8 cellular contexts compared by ENCODE assay signal in genomic region chr12:75481774-75482173, GRCh38. TPM values are rescaled to one million over a fixed set of nuclear protein-coding genes. Genes with fewer than 3 reads are reported as not detected.
DNase-seq lines count a peak whose midpoint lies in the region; ATAC-seq and TF ChIP-seq lines count a peak whose summit lies in the region.

No MANE protein-coding gene starts in this region.

- H3K27ac ChIP-seq in gastroesophageal sphincter (peak overlapping the region in 2 of 4 donors; percentile 81 to 84), thoracic aorta (peak overlapping the region; percentile 88 to 89)

- H3K4me1 ChIP-seq in gastroesophageal sphincter: peaks cover 0 to 38% (median 3%) of the 10 kb centered on the region in 3 donors
- H3K4me1 ChIP-seq in thoracic aorta (ENCODE audit: control insufficient read depth in 1 of 2, low read depth in 2 of 2): peaks cover 32 to 52% of the 10 kb centered on the region in 2 donors
- peaks cover 6% of the 10 kb centered on the region for H3K4me1 ChIP-seq in HAP-1

- 35 to 76% methylated on average over 4 of the region's 4 CpGs for WGBS in gastroesophageal sphincter (ENCODE audit: low coverage in 1 of 2), 2 donors

- H3K9me3 ChIP-seq in gastroesophageal sphincter (no peaks in the 10 kb centered on the region), thoracic aorta (no peaks in the 10 kb centered on the region), HAP-1 (no peaks in the 10 kb centered on the region)

- no peak for TF ChIP-seq CTCF in gastroesophageal sphincter (IDR thresholded peaks at IDR 0.05)
- no peak for TF ChIP-seq CTCF in thoracic aorta (IDR thresholded peaks at IDR 0.05)

- H3K27me3 ChIP-seq in gastroesophageal sphincter (no peaks in the 10 kb centered on the region), thoracic aorta (replicated peaks; ENCODE audit: insufficient read depth) (no peaks in the 10 kb centered on the region), HAP-1 (ENCODE audit: low read depth) (no peaks in the 10 kb centered on the region)

- H3K36me3 Mint-ChIP-seq in activated CD4-positive, alpha-beta T cell treated with anti-CD3 and anti-CD28 coated beads, Interleukin-2, amount 10 ng/mL, durations not matched to agents 7 days and 5 days (ENCODE audit: low read depth): peaks cover 23% of the 10 kb centered on the region
- peaks cover 20% of the 10 kb centered on the region for H3K36me3 Mint-ChIP-seq in T-helper 2 cell treated with Interferon-gamma antibody and Interleukin-4, amounts not matched to agents 5 μg/mL and 100 μg/mL, for 36 hours (ENCODE audit: low read depth)

- H3K4me3 ChIP-seq in gastroesophageal sphincter (peak overlapping the region; percentile 53 to 96), thoracic aorta (peak overlapping the region; percentile 77), HAP-1 (no peak overlapping the region)

- H3K4me1 Mint-ChIP-seq in activated CD4-positive, alpha-beta T cell treated with anti-CD3 and anti-CD28 coated beads, Interleukin-2, amount 10 ng/mL, durations not matched to agents 7 days and 5 days: peaks cover 74% of the 10 kb centered on the region
- H3K4me1 Mint-ChIP-seq in T-helper 2 cell treated with Interferon-gamma antibody and Interleukin-4, amounts not matched to agents 5 μg/mL and 100 μg/mL, for 36 hours (ENCODE audit: low read depth): peaks cover 62% of the 10 kb centered on the region

- in situ Hi-C loops in HAP-1 (cut with MboI; ENCODE audit: low sequenced_read_pairs): loop anchor here (25.0 kb wide), 1 partner anchor 981 kb away; no protein-coding TSS in a partner anchor

- TF ChIP-seq EP300 in gastroesophageal sphincter (IDR thresholded peaks at IDR 0.05): no peak

- no peaks in the 10 kb centered on the region for H3K9me3 Mint-ChIP-seq in activated CD4-positive, alpha-beta T cell treated with anti-CD3 and anti-CD28 coated beads, Interleukin-2, amount 10 ng/mL, durations not matched to agents 7 days and 5 days
- H3K9me3 Mint-ChIP-seq in T-helper 2 cell treated with Interferon-gamma antibody and Interleukin-4, amounts not matched to agents 5 μg/mL and 100 μg/mL, for 36 hours: no peaks in the 10 kb centered on the region

- no peaks in the 10 kb centered on the region for H3K27me3 Mint-ChIP-seq in activated CD4-positive, alpha-beta T cell treated with anti-CD3 and anti-CD28 coated beads, Interleukin-2, amount 10 ng/mL, durations not matched to agents 7 days and 5 days
- peaks cover 5% of the 10 kb centered on the region for H3K27me3 Mint-ChIP-seq in T-helper 2 cell treated with Interferon-gamma antibody and Interleukin-4, amounts not matched to agents 5 μg/mL and 100 μg/mL, for 36 hours (ENCODE audit: low read depth)

- POLR2A ChIA-PET in activated CD4-positive, alpha-beta T cell treated with anti-CD3 and anti-CD28 coated beads, Interleukin-2, amount 10 ng/mL, durations not matched to agents 7 days and 5 days (lab: Charles Lee): no interaction called here

- ATAC-seq in gastroesophageal sphincter (no peak), thoracic aorta (ENCODE audit: insufficient number of reproducible peaks, low FRiP score, low read depth) (no peak), HG03196 (IDR thresholded peaks at IDR 0.05; ENCODE audit: unreplicated experiment) (no peak)

- no peak for DNase-seq in activated CD4-positive, alpha-beta T cell treated with anti-CD3 and anti-CD28 coated beads, Interleukin-2, amount 10 ng/mL, durations not matched to agents 7 days and 5 days
- no peak for DNase-seq in activated CD4-positive, alpha-beta T cell treated with anti-CD3 and anti-CD28 coated beads, Interleukin-2, amount 50 U/mL, for 4 hours
- DNase-seq in T-helper 2 cell treated with Interferon-gamma antibody and Interleukin-4, amounts not matched to agents 5 μg/mL and 100 μg/mL, for 36 hours (ENCODE audit: low spot score): no peak
- no peak for DNase-seq in thoracic aorta (ENCODE audit: low spot score)
- DNase-seq in HAP-1 (ENCODE audit: low spot score in 2 of 2): no peak
- no peak for DNase-seq in NCI-H1436 (lab: John Stamatoyannopoulos, UW)

- peak overlapping the region; percentile 97 for H3K27ac Mint-ChIP-seq in activated CD4-positive, alpha-beta T cell treated with anti-CD3 and anti-CD28 coated beads, Interleukin-2, amount 10 ng/mL, durations not matched to agents 7 days and 5 days
- peak overlapping the region; percentile 98 for H3K27ac Mint-ChIP-seq in T-helper 2 cell treated with Interferon-gamma antibody and Interleukin-4, amounts not matched to agents 5 μg/mL and 100 μg/mL, for 36 hours

- H3K4me3 Mint-ChIP-seq in activated CD4-positive, alpha-beta T cell treated with anti-CD3 and anti-CD28 coated beads, Interleukin-2, amount 10 ng/mL, durations not matched to agents 7 days and 5 days: peak overlapping the region; percentile 91
- H3K4me3 Mint-ChIP-seq in T-helper 2 cell treated with Interferon-gamma antibody and Interleukin-4, amounts not matched to agents 5 μg/mL and 100 μg/mL, for 36 hours: peak overlapping the region; percentile 90

- CTCF ChIA-PET in activated CD4-positive, alpha-beta T cell treated with anti-CD3 and anti-CD28 coated beads, Interleukin-2, amount 10 ng/mL, durations not matched to agents 7 days and 5 days (lab: Charles Lee): interaction anchor here (1.0 to 1.6 kb wide), 2 partner anchors 12 to 137 kb away, joined by 3 to 4 read pairs; no protein-coding TSS in a partner anchor

- no peaks in the 10 kb centered on the region for H3K36me3 ChIP-seq in gastroesophageal sphincter
- H3K36me3 ChIP-seq in thoracic aorta: no peaks in the 10 kb centered on the region
- H3K36me3 ChIP-seq in HAP-1 (replicated peaks): no peaks in the 10 kb centered on the region

- no peak for TF ChIP-seq POLR2A in gastroesophageal sphincter (IDR thresholded peaks at IDR 0.05)

RNA-seq across cellular contexts. Expression of gene GLIPR1, which starts 1.2 kb away (rescaled TPM):
- 10 to 100 TPM; 35.2 to 43.6 TPM for total RNA-seq in activated CD4-positive, alpha-beta T cell treated with anti-CD3 and anti-CD28 coated beads, Interleukin-2, amount 10 ng/mL, durations not matched to agents 7 days and 5 days
- total RNA-seq in gastroesophageal sphincter (10 to 100 TPM; 20.3 to 32.6 (median 29.1) TPM), thoracic aorta (100 to 1,000 TPM in 1 of 2 donors, 10 to 100 TPM in 1; 66.9 to 103 TPM)

RNA-seq across cellular contexts. Expression of gene KRR1, which starts 29.6 kb away (rescaled TPM):
- 10 to 100 TPM; 72.6 to 75.3 TPM for total RNA-seq in activated CD4-positive, alpha-beta T cell treated with anti-CD3 and anti-CD28 coated beads, Interleukin-2, amount 10 ng/mL, durations not matched to agents 7 days and 5 days
- total RNA-seq in gastroesophageal sphincter (10 to 100 TPM; 33.0 to 46.2 (median 36.6) TPM), thoracic aorta (10 to 100 TPM; 30.6 to 46.8 TPM)
